In genomic region chr4:2696423-2696822, GRCh38 we compare ENCODE assay signal across 11 cellular contexts.
DNase-seq lines count a peak whose midpoint lies in the region; ATAC-seq and TF ChIP-seq lines count a peak whose summit lies in the region.
"Had no signal": no experiment of that assay in that cellular context is flagged by ENCODE, and none has a peak within 500 bp of the region (broad histone marks: within the 10 kb centered on the region; RNA-seq: fewer than 3 reads in every experiment).

No MANE protein-coding gene starts in this region.

- TF ChIP-seq POLR2A in Raji (IDR thresholded peaks at IDR 0.05; ENCODE audit: insufficient read depth, low read depth, low read length): 0 out of 2 replicates have a peak, but pooled peaks have one; percentile 28

- TF ChIP-seq CTCF in GM12872 (IDR thresholded peaks at IDR 0.05; ENCODE audit: insufficient read depth, low read depth, low read length): peak; percentile 32; the same call in 2 of the 3 replicates

- DNase-seq in NCI-H510A (lab: John Stamatoyannopoulos, UW) (no peak), DMS 273 treated with DMSO at 0.1 percent for 48 hours (lab: John Stamatoyannopoulos, UW) (no peak), NCI-H187 treated with DMSO at 0.1 percent for 48 hours (lab: John Stamatoyannopoulos, UW) (no peak), OCI-M2 (lab: John Stamatoyannopoulos, UW; ENCODE audit: unreplicated experiment) (no peak)
- DNase-seq: COR-L47, T-helper 2 cell had no signal

- peak; percentile 94 for ATAC-seq in GM19452 (IDR thresholded peaks at IDR 0.05; ENCODE audit: unreplicated experiment)
- peak; percentile 93 for ATAC-seq in HG03066 (IDR thresholded peaks at IDR 0.05; ENCODE audit: low read depth, unreplicated experiment)
- ATAC-seq: gastroesophageal sphincter had no signal
